2 cellular contexts compared by ENCODE assay signal in the genomic region with DNA sequence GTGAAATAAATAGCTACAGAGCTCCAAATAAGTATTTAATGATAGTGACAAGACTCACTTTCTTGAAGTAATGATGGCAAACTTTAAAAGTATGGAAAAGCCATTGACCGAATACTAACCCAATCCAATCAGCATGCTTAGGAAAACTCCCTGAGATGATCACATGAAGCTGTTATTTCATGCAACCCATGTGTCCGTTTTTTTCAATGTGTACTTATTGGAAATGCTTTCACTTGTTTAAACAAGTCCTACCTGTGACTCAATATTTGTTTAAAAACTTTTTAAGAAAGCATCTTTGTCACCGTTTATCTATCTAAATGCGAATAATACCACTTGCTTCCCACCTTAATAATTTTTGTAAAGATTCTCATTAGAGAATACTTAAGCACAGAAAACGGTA.
TF ChIP-seq lines count a peak whose summit lies in the region.

No MANE protein-coding gene starts in this region.

TF ChIP-seq in endothelial cell of umbilical vein, 7 proteins besides CTCF, POLR2A, EP300 and RAD21 (continued from another document):
- no peak for TF ChIP-seq GATA2 (IDR thresholded peaks at IDR 0.05; ENCODE audit: insufficient read depth, insufficient read length, low read depth, low read length)
- no peak for TF ChIP-seq MYC (IDR thresholded peaks at IDR 0.05; ENCODE audit: low read depth, low read length)
- TF ChIP-seq JUN (IDR thresholded peaks at IDR 0.05; ENCODE audit: borderline replicate concordance, insufficient read depth, insufficient read length, low read depth), result no peak
- TF ChIP-seq, protein P1, sequence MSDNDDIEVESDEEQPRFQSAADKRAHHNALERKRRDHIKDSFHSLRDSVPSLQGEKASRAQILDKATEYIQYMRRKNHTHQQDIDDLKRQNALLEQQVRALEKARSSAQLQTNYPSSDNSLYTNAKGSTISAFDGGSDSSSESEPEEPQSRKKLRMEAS (IDR thresholded peaks at IDR 0.05; ENCODE audit: insufficient read depth, insufficient read length), result no peak
- no peak for TF ChIP-seq EZH2 (IDR thresholded peaks at IDR 0.05; ENCODE audit: borderline replicate concordance, low read depth, low read length, severe bottlenecking)

TF ChIP-seq in liver, 16 proteins besides CTCF, POLR2A, EP300 and RAD21 (continued from another document):
- TF ChIP-seq, protein P2, sequence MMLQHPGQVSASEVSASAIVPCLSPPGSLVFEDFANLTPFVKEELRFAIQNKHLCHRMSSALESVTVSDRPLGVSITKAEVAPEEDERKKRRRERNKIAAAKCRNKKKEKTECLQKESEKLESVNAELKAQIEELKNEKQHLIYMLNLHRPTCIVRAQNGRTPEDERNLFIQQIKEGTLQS (IDR thresholded peaks at IDR 0.05), result peak; percentile 24
- TF ChIP-seq, protein P1 (IDR thresholded peaks at IDR 0.05), result peak; percentile 81
- TF ChIP-seq FOXA1 (IDR thresholded peaks at IDR 0.05) (peak; percentile 94), EGR1 (IDR thresholded peaks at IDR 0.05; ENCODE audit: low read depth in 2 of 2) (no peak), RXRA (IDR thresholded peaks at IDR 0.05) (peak; percentile 51 to 81), TAF1 (conservative IDR thresholded peaks at IDR 0.05) (no peak), JUND (IDR thresholded peaks at IDR 0.05) (peak in 1 of 2 donors; percentile 60), FOXA2 (IDR thresholded peaks at IDR 0.05) (peak; percentile 97), GABPA (IDR thresholded peaks at IDR 0.05 in 1 of 2, conservative IDR thresholded peaks at IDR 0.05 in 1 of 2) (no peak), HNF4A (conservative IDR thresholded peaks at IDR 0.05) (peak; percentile 73 to 87), YY1 (IDR thresholded peaks at IDR 0.05) (peak; percentile 20), HNF4G (IDR thresholded peaks at IDR 0.05) (no peak), NR2F2 (IDR thresholded peaks at IDR 0.05) (no peak)
- TF ChIP-seq, protein P3, sequence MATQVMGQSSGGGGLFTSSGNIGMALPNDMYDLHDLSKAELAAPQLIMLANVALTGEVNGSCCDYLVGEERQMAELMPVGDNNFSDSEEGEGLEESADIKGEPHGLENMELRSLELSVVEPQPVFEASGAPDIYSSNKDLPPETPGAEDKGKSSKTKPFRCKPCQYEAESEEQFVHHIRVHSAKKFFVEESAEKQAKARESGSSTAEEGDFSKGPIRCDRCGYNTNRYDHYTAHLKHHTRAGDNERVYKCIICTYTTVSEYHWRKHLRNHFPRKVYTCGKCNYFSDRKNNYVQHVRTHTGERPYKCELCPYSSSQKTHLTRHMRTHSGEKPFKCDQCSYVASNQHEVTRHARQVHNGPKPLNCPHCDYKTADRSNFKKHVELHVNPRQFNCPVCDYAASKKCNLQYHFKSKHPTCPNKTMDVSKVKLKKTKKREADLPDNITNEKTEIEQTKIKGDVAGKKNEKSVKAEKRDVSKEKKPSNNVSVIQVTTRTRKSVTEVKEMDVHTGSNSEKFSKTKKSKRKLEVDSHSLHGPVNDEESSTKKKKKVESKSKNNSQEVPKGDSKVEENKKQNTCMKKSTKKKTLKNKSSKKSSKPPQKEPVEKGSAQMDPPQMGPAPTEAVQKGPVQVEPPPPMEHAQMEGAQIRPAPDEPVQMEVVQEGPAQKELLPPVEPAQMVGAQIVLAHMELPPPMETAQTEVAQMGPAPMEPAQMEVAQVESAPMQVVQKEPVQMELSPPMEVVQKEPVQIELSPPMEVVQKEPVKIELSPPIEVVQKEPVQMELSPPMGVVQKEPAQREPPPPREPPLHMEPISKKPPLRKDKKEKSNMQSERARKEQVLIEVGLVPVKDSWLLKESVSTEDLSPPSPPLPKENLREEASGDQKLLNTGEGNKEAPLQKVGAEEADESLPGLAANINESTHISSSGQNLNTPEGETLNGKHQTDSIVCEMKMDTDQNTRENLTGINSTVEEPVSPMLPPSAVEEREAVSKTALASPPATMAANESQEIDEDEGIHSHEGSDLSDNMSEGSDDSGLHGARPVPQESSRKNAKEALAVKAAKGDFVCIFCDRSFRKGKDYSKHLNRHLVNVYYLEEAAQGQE (IDR thresholded peaks at IDR 0.05), result peak; percentile 31
- TF ChIP-seq, protein P4, sequence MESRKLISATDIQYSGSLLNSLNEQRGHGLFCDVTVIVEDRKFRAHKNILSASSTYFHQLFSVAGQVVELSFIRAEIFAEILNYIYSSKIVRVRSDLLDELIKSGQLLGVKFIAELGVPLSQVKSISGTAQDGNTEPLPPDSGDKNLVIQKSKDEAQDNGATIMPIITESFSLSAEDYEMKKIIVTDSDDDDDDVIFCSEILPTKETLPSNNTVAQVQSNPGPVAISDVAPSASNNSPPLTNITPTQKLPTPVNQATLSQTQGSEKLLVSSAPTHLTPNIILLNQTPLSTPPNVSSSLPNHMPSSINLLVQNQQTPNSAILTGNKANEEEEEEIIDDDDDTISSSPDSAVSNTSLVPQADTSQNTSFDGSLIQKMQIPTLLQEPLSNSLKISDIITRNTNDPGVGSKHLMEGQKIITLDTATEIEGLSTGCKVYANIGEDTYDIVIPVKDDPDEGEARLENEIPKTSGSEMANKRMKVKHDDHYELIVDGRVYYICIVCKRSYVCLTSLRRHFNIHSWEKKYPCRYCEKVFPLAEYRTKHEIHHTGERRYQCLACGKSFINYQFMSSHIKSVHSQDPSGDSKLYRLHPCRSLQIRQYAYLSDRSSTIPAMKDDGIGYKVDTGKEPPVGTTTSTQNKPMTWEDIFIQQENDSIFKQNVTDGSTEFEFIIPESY (IDR thresholded peaks at IDR 0.05), result peak; percentile 74
